Comparison of ENCODE assay signal across 27 cellular contexts in genomic region chr20:36991708-36992107, GRCh38.
"Had no signal": no experiment of that assay in that cellular context is flagged by ENCODE, and none has a peak within 500 bp of the region (broad histone marks: within the 10 kb centered on the region; RNA-seq: fewer than 3 reads in every experiment).

No MANE protein-coding gene starts in this region.

- H3K4me3 Mint-ChIP-seq: activated CD4-positive, alpha-beta memory T cell treated with anti-CD3 and anti-CD28 coated beads for 36 hours; activated naive CD4-positive, alpha-beta T cell treated with anti-CD3 and anti-CD28 coated beads, Interleukin-2, amount 50 U/mL, for 24 hours; effector memory CD8-positive, alpha-beta T cell; neural progenitor cell; stimulated activated memory B cell treated with anti-CD40 and anti-IgM and Interleukin-4, amounts not matched to agents 10 μg/mL and 1 μg/mL and 100 μg/mL, for 72 hours; T-helper 2 cell treated with Interferon-gamma antibody and Interleukin-4, amounts not matched to agents 5 μg/mL and 100 μg/mL, for 36 hours had no signal

- H3K27ac Mint-ChIP-seq: activated CD4-positive, alpha-beta memory T cell treated with anti-CD3 and anti-CD28 coated beads for 36 hours; activated naive CD4-positive, alpha-beta T cell treated with anti-CD3 and anti-CD28 coated beads, Interleukin-2, amount 50 U/mL, for 24 hours; effector memory CD8-positive, alpha-beta T cell; neural progenitor cell; progenitor cell of endocrine pancreas; stimulated activated memory B cell treated with anti-CD40 and anti-IgM and Interleukin-4, amounts not matched to agents 10 μg/mL and 1 μg/mL and 100 μg/mL, for 72 hours; T-helper 2 cell treated with Interferon-gamma antibody and Interleukin-4, amounts not matched to agents 5 μg/mL and 100 μg/mL, for 36 hours had no signal

- H3K27ac ChIP-seq: adrenal gland, ascending aorta, brain microvascular endothelial cell, dorsolateral prefrontal cortex, left ventricle myocardium inferior, neural progenitor cell, sigmoid colon, stomach, suprapubic skin, tibial nerve, uterus had no signal

- H3K27me3 Mint-ChIP-seq: activated CD4-positive, alpha-beta memory T cell treated with anti-CD3 and anti-CD28 coated beads for 36 hours; activated naive CD4-positive, alpha-beta T cell treated with anti-CD3 and anti-CD28 coated beads, Interleukin-2, amount 50 U/mL, for 24 hours; effector memory CD8-positive, alpha-beta T cell; naive thymus-derived CD8-positive, alpha-beta T cell; progenitor cell of endocrine pancreas; stimulated activated memory B cell treated with anti-CD40 and anti-IgM and Interleukin-4, amounts not matched to agents 10 μg/mL and 1 μg/mL and 100 μg/mL, for 72 hours had no signal

- H3K27me3 ChIP-seq: adrenal gland, ascending aorta, brain microvascular endothelial cell, dorsolateral prefrontal cortex, neural progenitor cell, sigmoid colon, stomach, suprapubic skin, tibial nerve, uterus had no signal

- H3K9me3 Mint-ChIP-seq: activated naive CD4-positive, alpha-beta T cell treated with anti-CD3 and anti-CD28 coated beads, Interleukin-2, amount 50 U/mL, for 24 hours; effector memory CD8-positive, alpha-beta T cell had no signal

- ATAC-seq: effector memory CD8-positive, alpha-beta T cell; esophagus mucosa; naive thymus-derived CD8-positive, alpha-beta T cell; stimulated activated memory B cell treated with anti-CD40 and anti-IgM and Interleukin-4, amounts not matched to agents 10 μg/mL and 1 μg/mL and 100 μg/mL, for 72 hours had no signal

- DNase-seq: activated CD4-positive, alpha-beta memory T cell treated with anti-CD3 and anti-CD28 coated beads for 36 hours; activated CD4-positive, alpha-beta T cell treated with anti-CD3 and anti-CD28 coated beads for 1 hour; activated gamma-delta T cell treated with Interleukin-2 at 50 U/mL for 16 hours; activated T-cell treated with anti-CD3 and anti-CD28 coated beads for 4 hours; adrenal gland; brain microvascular endothelial cell; caudate nucleus; dorsolateral prefrontal cortex; effector memory CD8-positive, alpha-beta T cell; hypothalamus; left ventricle myocardium inferior; naive thymus-derived CD8-positive, alpha-beta T cell; retina; sigmoid colon; stimulated activated CD4-positive, alpha-beta T cell treated with anti-CD3 and anti-CD28 coated beads, Interleukin-15, amount 100 ng/mL, for 24 hours; stomach; uterus had no signal

- H3K36me3 ChIP-seq: adrenal gland, ascending aorta, brain microvascular endothelial cell, left ventricle myocardium inferior, sigmoid colon, uterus had no signal

- H3K4me3 ChIP-seq: adrenal gland, ascending aorta, dorsolateral prefrontal cortex, left ventricle myocardium inferior, neural progenitor cell, sigmoid colon, smooth muscle cell, stomach, suprapubic skin, tibial nerve, uterus had no signal

- H3K4me1 ChIP-seq: adrenal gland, ascending aorta, left ventricle myocardium inferior, neural progenitor cell, sigmoid colon, stomach, uterus had no signal

- H3K4me1 Mint-ChIP-seq: stimulated activated memory B cell treated with anti-CD40 and anti-IgM and Interleukin-4, amounts not matched to agents 10 μg/mL and 1 μg/mL and 100 μg/mL, for 72 hours had no signal

- H3K9me3 ChIP-seq: adrenal gland, ascending aorta, sigmoid colon, uterus had no signal
